In the genomic region with DNA sequence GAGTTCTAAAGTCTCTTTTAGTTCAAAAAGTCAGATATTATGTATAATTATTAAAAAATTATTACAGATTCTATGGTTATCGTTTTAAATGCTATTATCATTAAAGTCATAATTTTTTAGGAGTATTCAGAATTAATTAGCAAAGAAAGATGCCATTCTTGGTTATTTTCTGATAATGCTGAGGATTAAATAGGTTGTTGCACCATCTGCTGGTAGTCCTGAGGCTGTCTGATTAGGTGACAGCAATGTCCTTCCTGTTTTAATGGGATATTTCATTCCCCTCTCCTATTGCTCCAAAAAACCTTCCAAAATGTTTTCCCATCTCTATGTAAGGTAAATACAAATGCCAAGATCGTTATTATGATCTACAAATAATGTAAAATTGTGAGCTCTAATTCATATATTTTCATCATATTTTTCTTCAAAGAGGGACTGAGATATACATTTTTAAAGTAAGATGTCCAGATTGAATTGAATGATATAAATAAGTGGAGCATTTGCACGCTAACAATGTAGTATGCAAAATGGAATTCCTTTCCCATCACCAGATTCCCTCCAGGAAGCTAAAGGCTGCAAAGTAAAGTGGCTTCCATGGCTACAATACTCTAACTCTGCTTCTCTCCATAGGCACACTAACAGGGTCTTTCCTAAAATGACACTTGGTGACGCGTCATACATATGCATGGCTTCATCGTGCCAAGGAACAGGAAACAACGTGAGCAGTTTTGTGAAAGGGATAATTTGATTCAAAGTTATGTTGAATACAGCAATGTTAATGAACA, we compare ENCODE assay signal across 9 cellular contexts. TPM values are rescaled to one million over a fixed set of nuclear protein-coding genes. Genes with fewer than 3 reads are reported as not detected.
DNase-seq lines count a peak whose midpoint lies in the region; ATAC-seq, FAIRE-seq and TF ChIP-seq lines count a peak whose summit lies in the region.
"Had no signal": no experiment of that assay in that cellular context is flagged by ENCODE, and none has a peak within 500 bp of the region (broad histone marks: within the 10 kb centered on the region; RNA-seq: fewer than 3 reads in every experiment).

No MANE protein-coding gene starts in this region.

- H3K27me3 ChIP-seq in CD4-positive, alpha-beta T cell (ENCODE audit: control insufficient read depth, insufficient read depth, low read length), result peaks cover 16% of the 10 kb centered on the region
- H3K27me3 ChIP-seq in K562 (ENCODE audit: control insufficient read depth in 2 of 2, insufficient read depth in 2 of 2, low read length in 2 of 2) (peaks cover 0 to 4% of the 10 kb centered on the region in 2 experiments; a peak in 1 of 5 replicates), upper lobe of left lung (no peaks in the 10 kb centered on the region)

- TF ChIP-seq CTCF in CD4-positive, alpha-beta T cell (IDR thresholded peaks at IDR 0.05), result peak; percentile 45
- TF ChIP-seq CTCF in HFF-Myc (IDR thresholded peaks at IDR 0.05; ENCODE audit: low read depth, low read length, missing control alignments) (peak; percentile 63), K562 (IDR thresholded peaks at IDR 0.05 in 2 of 3, conservative IDR thresholded peaks at IDR 0.05 in 1 of 3; ENCODE audit: insufficient read depth in 2 of 3, low read depth in 1 of 3, low read length in 3 of 3) (peak; percentile 27 to 68 (median 49); a peak in 4 of 6 replicates), upper lobe of left lung (IDR thresholded peaks at IDR 0.05) (peak; percentile 42 to 66 (median 54))

- ATAC-seq in CD4-positive, alpha-beta T cell (ENCODE audit: poor library complexity), result no peak
- 0 out of 3 replicates have a peak, but pooled peaks have one; percentile 49 for ATAC-seq in K562
- peak in 1 of 2 donors; percentile 61 for ATAC-seq in upper lobe of left lung (ENCODE audit: low FRiP score in 2 of 2)
- ATAC-seq in GM21515 (IDR thresholded peaks at IDR 0.05; ENCODE audit: unreplicated experiment), result no peak
- no peak for ATAC-seq in HG03460 (IDR thresholded peaks at IDR 0.05; ENCODE audit: unreplicated experiment)

- H3K79me2 ChIP-seq in K562 (ENCODE audit: control insufficient read depth, insufficient read depth, low read length), result no peaks in the 10 kb centered on the region

- peak; percentile 29 for FAIRE-seq in K562 (lab: Jason Lieb, UNC)
- FAIRE-seq in islet of Langerhans (lab: Jason Lieb, UNC), result peak; percentile 95

- peaks cover 17% of the 10 kb centered on the region for H3K27me3 Mint-ChIP-seq in CD4-positive, alpha-beta T cell

- no peaks in the 10 kb centered on the region for H3K9me3 Mint-ChIP-seq in CD4-positive, alpha-beta T cell
- H3K9me3 Mint-ChIP-seq: IgD-negative memory B cell had no signal

- POLR2A ChIA-PET in CD4-positive, alpha-beta T cell (lab: Charles Lee), result no interaction called here
- POLR2A ChIA-PET in K562 (lab: Yijun Ruan, JAX), result interaction anchor here (1.3 kb wide), 2 partner anchors 12 to 13 kb away, joined by 4 read pairs; no protein-coding TSS in a partner anchor

- no peak overlapping the region for H3K4me3 ChIP-seq in HFF-Myc (replicated peaks; ENCODE audit: low read depth, low read length)
- H3K4me3 ChIP-seq in K562, result no peak overlapping the region
- no peak overlapping the region for H3K4me3 ChIP-seq in upper lobe of left lung

- CTCF ChIA-PET in CD4-positive, alpha-beta T cell (lab: Charles Lee), result interaction anchor here (0.6 kb wide), 1 partner anchor 31 kb away, joined by 3 read pairs; no protein-coding TSS in a partner anchor
- CTCF ChIA-PET in K562 (lab: Yijun Ruan, JAX; ENCODE audit: low intra/inter-chr PET ratio), result interaction anchor here (0.6 to 1.4 kb wide), 4 partner anchors 246 to 1574 kb away, joined by 3 to 5 read pairs (median 4); no protein-coding TSS in a partner anchor

- no peak overlapping the region for H3K27ac Mint-ChIP-seq in CD4-positive, alpha-beta T cell
- H3K27ac Mint-ChIP-seq: IgD-negative memory B cell had no signal

- no peak overlapping the region for H3K27ac ChIP-seq in CD4-positive, alpha-beta T cell (ENCODE audit: low read depth, low read length)
- H3K27ac ChIP-seq in K562 (ENCODE audit: extremely low read depth, low read depth, low read length), result no peak overlapping the region
- H3K27ac ChIP-seq in upper lobe of left lung, result no peak overlapping the region

- H3K9me1 ChIP-seq in K562 (ENCODE audit: control insufficient read depth, insufficient read depth, low read length), result no peaks in the 10 kb centered on the region

- H3K9me3 ChIP-seq in CD4-positive, alpha-beta T cell (ENCODE audit: control insufficient read depth, low read length), result no peaks in the 10 kb centered on the region
- H3K9me3 ChIP-seq in K562 (replicated peaks; ENCODE audit: control insufficient read depth, insufficient read depth, low read depth, low read length), result no peaks in the 10 kb centered on the region
- H3K9me3 ChIP-seq in upper lobe of left lung, result no peaks in the 10 kb centered on the region

- H3K4me1 Mint-ChIP-seq in CD4-positive, alpha-beta T cell (ENCODE audit: low read depth), result no peaks in the 10 kb centered on the region
- H3K4me1 Mint-ChIP-seq: IgD-negative memory B cell had no signal

- H3K36me3 ChIP-seq in K562 (ENCODE audit: control insufficient read depth, insufficient read depth, low read length) (no peaks in the 10 kb centered on the region), upper lobe of left lung (no peaks in the 10 kb centered on the region)

- TF ChIP-seq EP300 in K562 (IDR thresholded peaks at IDR 0.05; ENCODE audit: low read length), result no peak
- TF ChIP-seq EP300 in upper lobe of left lung (IDR thresholded peaks at IDR 0.05), result no peak

- no peaks in the 10 kb centered on the region for H3K36me3 Mint-ChIP-seq in CD4-positive, alpha-beta T cell (ENCODE audit: low read depth)
- H3K36me3 Mint-ChIP-seq: IgD-negative memory B cell had no signal

- H3K4me1 ChIP-seq in K562 (replicated peaks in 1 of 2; ENCODE audit: control insufficient read depth in 2 of 2, insufficient read depth in 2 of 2, low read length in 2 of 2) (no peaks in the 10 kb centered on the region), upper lobe of left lung (peaks cover 10 to 18% (median 12%) of the 10 kb centered on the region in 4 donors)

- TF ChIP-seq POLR2A in K562 (conservative IDR thresholded peaks at IDR 0.05), result no peak
- TF ChIP-seq POLR2A in upper lobe of left lung (IDR thresholded peaks at IDR 0.05), result no peak

- H3K4me3 Mint-ChIP-seq in CD4-positive, alpha-beta T cell, result no peak overlapping the region
- H3K4me3 Mint-ChIP-seq: IgD-negative memory B cell had no signal

- TF ChIP-seq RAD21 in K562 (CRISPR knock-in tag; conservative IDR thresholded peaks at IDR 0.05 in 1 of 2, IDR thresholded peaks at IDR 0.05 in 1 of 2), result peak; percentile 77 to 86

- intact Hi-C loops in CD4-positive, alpha-beta T cell (cut with DNase I, micrococcal nuclease), result loop anchor here (1.0 to 2.0 kb wide), 2 partner anchors 1528 to 1570 kb away; no protein-coding TSS in a partner anchor
- intact Hi-C loops in K562 (cut with micrococcal nuclease), result loop anchor here (5.0 kb wide), 2 partner anchors 110 to 1570 kb away; no protein-coding TSS in a partner anchor

- no peaks in the 10 kb centered on the region for H4K20me1 ChIP-seq in K562 (replicated peaks; ENCODE audit: control insufficient read depth, insufficient read depth, low read length)

- no TSS peak for BruUV-seq in K562 (replicated peaks; lab: Mats Ljungman, UMichigan)

- in situ Hi-C loops in K562 (cut with MboI), result loop anchor here (25.0 kb wide), 1 partner anchor 1555 kb away; no protein-coding TSS in a partner anchor

- no peak overlapping the region for H3K4me2 ChIP-seq in K562 (ENCODE audit: insufficient read depth, low read length)

- H3K9ac ChIP-seq in K562 (ENCODE audit: insufficient read depth in 1 of 2, low read depth in 2 of 2, low read length in 2 of 2), result no peak overlapping the region

- no peak for DNase-seq in CD4-positive, alpha-beta T cell
- DNase-seq in HFF-Myc (ENCODE audit: extremely low read depth, low read depth) (peak; percentile 37), K562 (ENCODE audit: extremely low read depth in 1 of 4, low spot score in 3 of 4) (peak in 2 of 4 experiments; percentile 11 to 21), upper lobe of left lung (no peak), occipital lobe (lab: John Stamatoyannopoulos, UW) (no peak)

- WGBS in K562 (ENCODE audit: insufficient coverage, low coverage, missing lambda C conversion rate), result 0% methylated on average over 7 of the region's 7 CpGs
- WGBS in upper lobe of left lung, 2 donors, result 46 to 50% methylated on average over 7 of the region's 7 CpGs

- H2AFZ ChIP-seq in K562 (ENCODE audit: low read depth, low read length), result no peak overlapping the region

TF ChIP-seq in K562, 482 proteins besides CTCF, POLR2A, EP300 and RAD21 (continues in another document):
- TF ChIP-seq, protein P1, sequence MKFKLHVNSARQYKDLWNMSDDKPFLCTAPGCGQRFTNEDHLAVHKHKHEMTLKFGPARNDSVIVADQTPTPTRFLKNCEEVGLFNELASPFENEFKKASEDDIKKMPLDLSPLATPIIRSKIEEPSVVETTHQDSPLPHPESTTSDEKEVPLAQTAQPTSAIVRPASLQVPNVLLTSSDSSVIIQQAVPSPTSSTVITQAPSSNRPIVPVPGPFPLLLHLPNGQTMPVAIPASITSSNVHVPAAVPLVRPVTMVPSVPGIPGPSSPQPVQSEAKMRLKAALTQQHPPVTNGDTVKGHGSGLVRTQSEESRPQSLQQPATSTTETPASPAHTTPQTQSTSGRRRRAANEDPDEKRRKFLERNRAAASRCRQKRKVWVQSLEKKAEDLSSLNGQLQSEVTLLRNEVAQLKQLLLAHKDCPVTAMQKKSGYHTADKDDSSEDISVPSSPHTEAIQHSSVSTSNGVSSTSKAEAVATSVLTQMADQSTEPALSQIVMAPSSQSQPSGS (CRISPR knock-in tag; IDR thresholded peaks at IDR 0.05), result no peak

RNA-seq across cellular contexts. Expression of a gene that starts 58.8 kb away (rescaled TPM):
- total RNA-seq in CD4-positive, alpha-beta T cell, result 10 to 100 TPM; 26.0 to 30.4 TPM
- total RNA-seq in K562 (2011; cell fraction: chromatin; rRNA removed; ENCODE audit: low replicate concordance), result 28.7 and 36.4 TPM in 2 replicates
- total RNA-seq in K562 (2011; cell fraction: nucleolus; rRNA removed), result 18.3 and 20.9 TPM in 2 replicates
- total RNA-seq in K562 (2011; cell fraction: nucleoplasm; rRNA removed), result 19.0 and 25.1 TPM in 2 replicates
- 7.6 and 11.1 TPM in 2 replicates for total RNA-seq in K562 (2014; rRNA removed)
- total RNA-seq in K562 (2014; rRNA removed; fragmentation: Illumina TruSeq; extraction: Trizol), result 12.1 and 13.9 TPM in 2 replicates
- total RNA-seq in K562 (2015; rRNA removed; fragmentation: Illumina TruSeq; extraction: Trizol), result 9.1 and 9.7 TPM in 2 replicates
- total RNA-seq in K562 (2021), result 16.6 and 17.1 TPM in 2 replicates
- 7.0 and 9.8 TPM in 2 replicates for polyA plus RNA-seq in K562 (2011; rRNA removed)
- polyA plus RNA-seq in K562 (2011; cell fraction: cytosol; rRNA removed), result 4.0 and 7.1 TPM in 2 replicates
- polyA plus RNA-seq in K562 (2011; cell fraction: nucleus; rRNA removed), result 12.8 and 20.9 TPM in 2 replicates
- polyA plus RNA-seq in K562 (2012), result 9.7 and 16.0 TPM in 2 replicates
- polyA plus RNA-seq in K562 (2014; fragmentation: Illumina TruSeq; extraction: Trizol), result 11.6 and 12.2 TPM in 2 replicates
- polyA plus RNA-seq in K562 (2014; fragmentation: Nextera tagmentation; extraction: Ambion mirVana), result 1 to 10 TPM; 4.2 to 4.7 TPM
- polyA plus RNA-seq in K562 (2014; rRNA removed), result 10.9 and 12.1 TPM in 2 replicates
- polyA minus RNA-seq in K562 (2011; rRNA and poly(A)+ RNA removed), result 14.7 and 18.8 TPM in 2 replicates
- polyA minus RNA-seq in K562 (2011; cell fraction: cytosol; rRNA and poly(A)+ RNA removed), result 4.4 and 5.0 TPM in 2 replicates
- 12.0 and 12.4 TPM in 2 replicates for polyA minus RNA-seq in K562 (2011; cell fraction: nucleus; rRNA and poly(A)+ RNA removed)
- 10 to 100 TPM in 2 of 6 donors, 1 to 10 TPM in 4; 3.3 to 18.8 (median 7.9) TPM for total RNA-seq in upper lobe of left lung
- total RNA-seq in occipital lobe, result 49.0 TPM
- polyA plus RNA-seq: IgD-negative memory B cell had no signal
